Comparison of ENCODE assay signal across 21 cellular contexts in genomic region chr10:129784286-129784685, GRCh38.
"Had no signal": no experiment of that assay in that cellular context is flagged by ENCODE, and none has a peak within 500 bp of the region (broad histone marks: within the 10 kb centered on the region; RNA-seq: fewer than 3 reads in every experiment).

No MANE protein-coding gene starts in this region.

- H3K4me3 ChIP-seq: body of pancreas, colonic mucosa, sigmoid colon, stomach, testis, upper lobe of left lung had no signal

- H3K27me3 ChIP-seq: body of pancreas, colonic mucosa, sigmoid colon, stomach, testis, upper lobe of left lung had no signal

- ATAC-seq: activated CD4-positive, alpha-beta T cell treated with anti-CD3 and anti-CD28 coated beads for 36 hours; activated naive CD4-positive, alpha-beta T cell treated with anti-CD3 and anti-CD28 coated beads, Interleukin-2, amount 50 U/mL, for 72 hours; activated T-cell treated with anti-CD3 and anti-CD28 coated beads, Interleukin-2, amount 50 U/mL, for 4 hours; body of pancreas; left ventricle myocardium superior had no signal

- H3K27ac ChIP-seq: body of pancreas, colonic mucosa, sigmoid colon, stomach, testis, upper lobe of left lung, WERI-Rb-1 had no signal

- DNase-seq: activated CD4-positive, alpha-beta memory T cell treated with anti-CD3 and anti-CD28 coated beads, Interleukin-2, amount 10 ng/mL, durations not matched to agents 7 days and 5 days; activated CD4-positive, alpha-beta T cell treated with anti-CD3 and anti-CD28 coated beads for 36 hours; activated effector memory CD4-positive, alpha-beta T cell treated with Interleukin-2 at 50 U/mL for 16 hours; activated T-cell treated with anti-CD3 and anti-CD28 coated beads, Interleukin-2, amount 50 U/mL, for 4 hours; amygdala; body of pancreas; central memory CD4-positive, alpha-beta T cell; colonic mucosa; foreskin fibroblast; hypothalamus; kidney; left ventricle myocardium superior; mesenchymal stem cell; stimulated activated CD4-positive, alpha-beta T cell treated with anti-CD3 and anti-CD28 coated beads, Interleukin-12 subunit alpha, Interleukin-12 subunit beta, amount 100 ng/mL, for 4 hours; stimulated activated CD4-positive, alpha-beta T cell treated with anti-CD3 and anti-CD28 coated beads, Interleukin-2, amount 100 ng/mL, for 24 hours; stomach; testis; upper lobe of left lung; WERI-Rb-1 had no signal

- H3K9me3 ChIP-seq: body of pancreas, colonic mucosa, sigmoid colon, testis, upper lobe of left lung had no signal

- H3K36me3 ChIP-seq: colonic mucosa, sigmoid colon, stomach, upper lobe of left lung, WERI-Rb-1 had no signal

- H3K4me1 ChIP-seq: body of pancreas, colonic mucosa, sigmoid colon, stomach, testis, upper lobe of left lung had no signal

- FAIRE-seq: kidney had no signal
